ENCODE assay signal across 8 cellular contexts in genomic region chr3:184129012-184129411, GRCh38. TPM values are rescaled to one million over a fixed set of nuclear protein-coding genes. Genes with fewer than 3 reads are reported as not detected.
DNase-seq lines count a peak whose midpoint lies in the region; ATAC-seq and TF ChIP-seq lines count a peak whose summit lies in the region.

No MANE protein-coding gene starts in this region.

- H3K9me3 ChIP-seq in smooth muscle cell (replicated peaks; ENCODE audit: low read depth) (no peaks in the 10 kb centered on the region), heart right ventricle (no peaks in the 10 kb centered on the region)

- POLR2A ChIA-PET in GM10248 (lab: Yijun Ruan, JAX) = no interaction called here

- H3K4me2 ChIP-seq in smooth muscle cell = no peak overlapping the region

- TF ChIP-seq CTCF in GM10248 (IDR thresholded peaks at IDR 0.05; ENCODE audit: control extremely low read depth, extremely low read depth, low read depth, missing control alignments) = peak; percentile 54
- TF ChIP-seq CTCF in smooth muscle cell (IDR thresholded peaks at IDR 0.05; ENCODE audit: borderline replicate concordance, insufficient read depth, poor library complexity, severe bottlenecking) = peak; percentile 19
- TF ChIP-seq CTCF in heart right ventricle (IDR thresholded peaks at IDR 0.05) = peak in 4 of 9 donors; percentile 29 to 39 (median 33)

- intact Hi-C loops in heart right ventricle (cut with DNase I) = no loop called here

- peaks cover 7% of the 10 kb centered on the region for H3F3A ChIP-seq in smooth muscle cell (ENCODE audit: low read depth)

- ATAC-seq in HG02798 (IDR thresholded peaks at IDR 0.05; ENCODE audit: poor library complexity, unreplicated experiment) (no peak), heart right ventricle (no peak)

- no peaks in the 10 kb centered on the region for H4K20me1 ChIP-seq in smooth muscle cell (ENCODE audit: low read depth)

- H3K27ac ChIP-seq in smooth muscle cell (ENCODE audit: low read depth) = no peak overlapping the region
- H3K27ac ChIP-seq in caudate nucleus (ENCODE audit: low read depth, low read length) = no peak overlapping the region
- no peak overlapping the region for H3K27ac ChIP-seq in heart right ventricle

- WGBS in smooth muscle cell (ENCODE audit: low lambda C conversion rate) = 32% methylated on average over 2 of the region's 2 CpGs
- 22 to 38% methylated on average over 2 of the region's 2 CpGs for WGBS in heart right ventricle, 2 donors

- no peak overlapping the region for H3K9ac ChIP-seq in smooth muscle cell (ENCODE audit: low read depth)

- CTCF ChIA-PET in GM10248 (lab: Yijun Ruan, JAX) = interaction anchor here (0.9 to 1.6 kb wide), 7 partner anchors 14 to 232 kb away, joined by 3 to 5 read pairs (median 4); no protein-coding TSS in a partner anchor

- H3K27me3 ChIP-seq in smooth muscle cell (ENCODE audit: low read depth) (no peaks in the 10 kb centered on the region), heart right ventricle (no peaks in the 10 kb centered on the region)

- H3K36me3 ChIP-seq in smooth muscle cell (ENCODE audit: low read depth) (no peaks in the 10 kb centered on the region), heart right ventricle (no peaks in the 10 kb centered on the region)

- no peak overlapping the region for H2AFZ ChIP-seq in smooth muscle cell (ENCODE audit: low read depth)

- H3K4me3 ChIP-seq in smooth muscle cell = no peak overlapping the region
- H3K4me3 ChIP-seq in heart right ventricle = no peak overlapping the region

- peak; percentile 39 for DNase-seq in A172 (ENCODE audit: low spot score)
- DNase-seq in GM10248 (ENCODE audit: extremely low spot score) = peak; percentile 34
- peak; percentile 34 for DNase-seq in NCI-H345 treated with DMSO at 0.1 percent for 48 hours (lab: John Stamatoyannopoulos, UW; ENCODE audit: unreplicated experiment)
- DNase-seq in ecto neural progenitor cell (ENCODE audit: low spot score) = peak; percentile 57
- DNase-seq in smooth muscle cell (lab: John Stamatoyannopoulos, UW; ENCODE audit: unreplicated experiment) = no peak
- no peak for DNase-seq in caudate nucleus (lab: John Stamatoyannopoulos, UW)
- DNase-seq in heart right ventricle = no peak

- no peaks in the 10 kb centered on the region for H3K79me2 ChIP-seq in smooth muscle cell (ENCODE audit: low read depth)

- no peaks in the 10 kb centered on the region for H3K4me1 ChIP-seq in smooth muscle cell (ENCODE audit: low read depth)
- H3K4me1 ChIP-seq in heart right ventricle = peaks cover 0 to 7% (median 5%) of the 10 kb centered on the region in 9 donors

RNA-seq across cellular contexts. Expression of gene EIF2B5, which starts 6.1 kb away (rescaled TPM):
- total RNA-seq in A172 (2014; rRNA removed; shearing (Covaris generic)) = 37.4 and 42.6 TPM in 2 replicates
- total RNA-seq in smooth muscle cell = 23.5 and 25.3 TPM in 2 replicates
- 32.3 and 50.4 TPM in 2 replicates for polyA plus RNA-seq in smooth muscle cell
- total RNA-seq in heart right ventricle = 10 to 100 TPM; 26.8 to 37.3 (median 31.6) TPM
- polyA plus RNA-seq in heart right ventricle = 10 to 100 TPM; 30.6 to 44.6 TPM

RNA-seq across cellular contexts. Expression of gene DVL3, which starts 26.2 kb away (rescaled TPM):
- total RNA-seq in A172 (2014; rRNA removed; shearing (Covaris generic)) = 36.2 and 38.3 TPM in 2 replicates
- total RNA-seq in smooth muscle cell (40.2 and 42.5 TPM in 2 replicates), heart right ventricle (10 to 100 TPM; 52.6 to 81.7 (median 68.6) TPM)
- polyA plus RNA-seq in smooth muscle cell (87.7 and 122 TPM in 2 replicates), heart right ventricle (10 to 100 TPM; 37.5 to 42.0 TPM)

RNA-seq across cellular contexts. Expression of gene HTR3E, which starts 32.1 kb away (rescaled TPM):
- total RNA-seq in A172 (2014; rRNA removed; shearing (Covaris generic)) = not detected in 2 replicates
- total RNA-seq in smooth muscle cell = not detected in 2 replicates
- polyA plus RNA-seq in smooth muscle cell = not detected in 2 replicates
- not detected for total RNA-seq in heart right ventricle
- not detected for polyA plus RNA-seq in heart right ventricle

RNA-seq across cellular contexts. Expression of gene AP2M1, which starts 45.6 kb away (rescaled TPM):
- total RNA-seq in A172 (2014; rRNA removed; shearing (Covaris generic)) = 717 and 879 TPM in 2 replicates
- total RNA-seq in smooth muscle cell (444 and 464 TPM in 2 replicates), heart right ventricle (100 to 1,000 TPM; 263 to 371 (median 321) TPM)
- polyA plus RNA-seq in smooth muscle cell (772 and 784 TPM in 2 replicates), heart right ventricle (100 to 1,000 TPM; 187 to 390 TPM)

RNA-seq across cellular contexts. Expression of gene ABCF3, which starts 57.0 kb away (rescaled TPM):
- 32.3 and 46.9 TPM in 2 replicates for total RNA-seq in A172 (2014; rRNA removed; shearing (Covaris generic))
- 34.6 and 40.4 TPM in 2 replicates for total RNA-seq in smooth muscle cell
- 46.3 and 69.1 TPM in 2 replicates for polyA plus RNA-seq in smooth muscle cell
- 10 to 100 TPM; 60.1 to 90.7 (median 68.3) TPM for total RNA-seq in heart right ventricle
- polyA plus RNA-seq in heart right ventricle = 10 to 100 TPM; 78.0 to 87.9 TPM

Comparison
In these comparisons a context has a peak if more than half of its experiments do, and no peak if none do; other contexts are left out.
1. DNase-seq: peak in A172 (single experiment), GM10248 (single experiment), NCI-H345 treated with DMSO at 0.1 percent for 48 hours (single experiment) and ecto neural progenitor cell (single experiment); none in smooth muscle cell (single experiment), caudate nucleus (0 of 61) and heart right ventricle (0 of 2).